In genomic region chr13:54185101-54185500, GRCh38 we compare ENCODE assay signal across 20 cellular contexts.
DNase-seq lines count a peak whose midpoint lies in the region; ATAC-seq and TF ChIP-seq lines count a peak whose summit lies in the region.
"Had no signal": no experiment of that assay in that cellular context is flagged by ENCODE, and none has a peak within 500 bp of the region (broad histone marks: within the 10 kb centered on the region; RNA-seq: fewer than 3 reads in every experiment).

No MANE protein-coding gene starts in this region.

- H2AFZ ChIP-seq in neural progenitor cell (replicated peaks) = peak overlapping the region; percentile 48
- no peak overlapping the region for H2AFZ ChIP-seq in mammary epithelial cell (ENCODE audit: low read depth, low read length)
- H2AFZ ChIP-seq: PC-9 had no signal

- H3K4me3 ChIP-seq in HUES6 (ENCODE audit: low read depth, low read length) = no peak overlapping the region
- H3K4me3 ChIP-seq in WERI-Rb-1 (ENCODE audit: low read depth, low read length) = no peak overlapping the region
- no peak overlapping the region for H3K4me3 ChIP-seq in neural progenitor cell
- H3K4me3 ChIP-seq in mammary epithelial cell (replicated peaks in 1 of 3; ENCODE audit: insufficient read depth in 1 of 3, low read depth in 2 of 3, low read length in 3 of 3) = no peak overlapping the region
- H3K4me3 ChIP-seq: BLaER1 treated with 17β-estradiol and CSF1 and Interleukin-3, amounts not matched to agents 10 nM and 100 nM; PC-9 had no signal

- dilution Hi-C loops in mammary epithelial cell (cut with HindIII; ENCODE audit: low sequenced_read_pairs) = no loop called here

- no peak overlapping the region for H3K4me3 Mint-ChIP-seq in neural progenitor cell
- no peak overlapping the region for H3K4me3 Mint-ChIP-seq in effector memory CD8-positive, alpha-beta T cell
- H3K4me3 Mint-ChIP-seq: CD4-positive, alpha-beta memory T cell; T-helper 17 cell had no signal

- no peak for ATAC-seq in effector memory CD8-positive, alpha-beta T cell (replicated peaks)
- ATAC-seq: T-helper 17 cell had no signal

- H3K36me3 ChIP-seq in HUES6 (ENCODE audit: control insufficient read depth, insufficient read depth, low read length) (no peaks in the 10 kb centered on the region), WERI-Rb-1 (no peaks in the 10 kb centered on the region), neural progenitor cell (no peaks in the 10 kb centered on the region), mammary epithelial cell (ENCODE audit: insufficient read depth, low read length) (no peaks in the 10 kb centered on the region)
- H3K36me3 ChIP-seq: BLaER1 treated with 17β-estradiol and CSF1 and Interleukin-3, amounts not matched to agents 10 nM and 100 nM had no signal

- TF ChIP-seq CTCF in WERI-Rb-1 (IDR thresholded peaks at IDR 0.05; ENCODE audit: low read depth, low read length) = 0 out of 2 replicates have a peak, but pooled peaks have one; percentile 13
- no peak for TF ChIP-seq CTCF in neural progenitor cell (IDR thresholded peaks at IDR 0.05)
- no peak for TF ChIP-seq CTCF in mammary epithelial cell (conservative IDR thresholded peaks at IDR 0.05 in 1 of 2, IDR thresholded peaks at IDR 0.05 in 1 of 2; ENCODE audit: extremely low read depth in 1 of 2, insufficient read depth in 1 of 2, low read depth in 1 of 2, low read length in 2 of 2)

- DNase-seq in NCI-H146 (lab: John Stamatoyannopoulos, UW) = peak; percentile 17
- DNase-seq in NCI-H146 treated with DMSO at 0.1 percent for 48 hours (lab: John Stamatoyannopoulos, UW; ENCODE audit: unreplicated experiment) = no peak
- peak; percentile 20 for DNase-seq in WERI-Rb-1
- no peak for DNase-seq in neural progenitor cell (ENCODE audit: low spot score)
- DNase-seq in mammary epithelial cell = no peak
- no peak for DNase-seq in effector memory CD8-positive, alpha-beta T cell
- DNase-seq in activated T-cell treated with anti-CD3 and anti-CD28 coated beads for 4 hours = no peak
- DNase-seq: 8988T; CD4-positive, alpha-beta memory T cell; KG1; NCI-H1092; NCI-H1436; NCI-H2029 treated with DMSO at 0.1 percent for 48 hours; NCI-H774; RPMI8226; SW 1271; T-helper 17 cell had no signal

- intact Hi-C loops in mammary epithelial cell (cut with micrococcal nuclease) = no loop called here

- H3K27ac Mint-ChIP-seq in neural progenitor cell = no peak overlapping the region
- no peak overlapping the region for H3K27ac Mint-ChIP-seq in effector memory CD8-positive, alpha-beta T cell
- H3K27ac Mint-ChIP-seq: CD4-positive, alpha-beta memory T cell; T-helper 17 cell had no signal

- H3K9me3 Mint-ChIP-seq in neural progenitor cell = no peaks in the 10 kb centered on the region
- H3K9me3 Mint-ChIP-seq in effector memory CD8-positive, alpha-beta T cell = peaks cover 9 to 19% of the 10 kb centered on the region in 2 donors

- H3K27me3 Mint-ChIP-seq in neural progenitor cell (ENCODE audit: insufficient read depth, low read depth) = peaks cover 3% of the 10 kb centered on the region
- no peaks in the 10 kb centered on the region for H3K27me3 Mint-ChIP-seq in effector memory CD8-positive, alpha-beta T cell
- H3K27me3 Mint-ChIP-seq: CD4-positive, alpha-beta memory T cell; T-helper 17 cell had no signal

- in situ Hi-C loops in mammary epithelial cell (cut with MboI; ENCODE audit: low sequenced_read_pairs in 2 of 2) = no loop called here

- H3K9me3 ChIP-seq in HUES6 (ENCODE audit: control insufficient read depth, insufficient read depth, low read depth, low read length) (no peaks in the 10 kb centered on the region), WERI-Rb-1 (ENCODE audit: severe bottlenecking) (no peaks in the 10 kb centered on the region), neural progenitor cell (ENCODE audit: low read depth) (no peaks in the 10 kb centered on the region), mammary epithelial cell (replicated peaks; ENCODE audit: insufficient read depth, low read length) (peaks cover 3% of the 10 kb centered on the region)
- H3K9me3 ChIP-seq: BLaER1 treated with 17β-estradiol and CSF1 and Interleukin-3, amounts not matched to agents 10 nM and 100 nM had no signal

- H3K4me2 ChIP-seq in neural progenitor cell (no peak overlapping the region), mammary epithelial cell (ENCODE audit: insufficient read depth, low read depth, low read length) (no peak overlapping the region)
- H3K4me2 ChIP-seq: BLaER1 treated with 17β-estradiol and CSF1 and Interleukin-3, amounts not matched to agents 10 nM and 100 nM; PC-9 had no signal

- CTCF ChIA-PET in mammary epithelial cell (lab: Charles Lee; ENCODE audit: low non-redundant PET) = no interaction called here

- 58% methylated on average over 2 of the region's 2 CpGs for WGBS in mammary epithelial cell (ENCODE audit: low coverage, missing lambda C conversion rate)

- peak overlapping the region; percentile 27; the same call in 1 of the 2 replicates for H3K27ac ChIP-seq in HUES6 (ENCODE audit: low read depth, low read length)
- H3K27ac ChIP-seq in WERI-Rb-1 = peak overlapping the region; percentile 66
- no peak overlapping the region for H3K27ac ChIP-seq in neural progenitor cell
- H3K27ac ChIP-seq in mammary epithelial cell (ENCODE audit: insufficient read depth, low read depth, low read length) = no peak overlapping the region
- H3K27ac ChIP-seq: BLaER1 treated with 17β-estradiol and CSF1 and Interleukin-3, amounts not matched to agents 10 nM and 100 nM; PC-9 had no signal

- BruUV-seq in mammary epithelial cell (replicated peaks; lab: Mats Ljungman, UMichigan) = no TSS peak

- no peaks in the 10 kb centered on the region for H3K36me3 Mint-ChIP-seq in neural progenitor cell
- no peaks in the 10 kb centered on the region for H3K36me3 Mint-ChIP-seq in effector memory CD8-positive, alpha-beta T cell (ENCODE audit: insufficient read depth)
- H3K36me3 Mint-ChIP-seq: CD4-positive, alpha-beta memory T cell had no signal

- H3K27me3 ChIP-seq in HUES6 (ENCODE audit: control insufficient read depth, insufficient read depth, low read length) = no peaks in the 10 kb centered on the region
- H3K27me3 ChIP-seq in WERI-Rb-1 (ENCODE audit: insufficient read depth, low read depth, severe bottlenecking) = no peaks in the 10 kb centered on the region
- no peaks in the 10 kb centered on the region for H3K27me3 ChIP-seq in neural progenitor cell
- H3K27me3 ChIP-seq in mammary epithelial cell (ENCODE audit: insufficient read depth, low read length) = no peaks in the 10 kb centered on the region
- H3K27me3 ChIP-seq: BLaER1 treated with 17β-estradiol and CSF1 and Interleukin-3, amounts not matched to agents 10 nM and 100 nM had no signal

- no peaks in the 10 kb centered on the region for H3F3A ChIP-seq in neural progenitor cell (ENCODE audit: low read depth)

- H3K79me2 ChIP-seq in neural progenitor cell (ENCODE audit: low read depth) (no peaks in the 10 kb centered on the region), mammary epithelial cell (ENCODE audit: insufficient read depth, low read length) (no peaks in the 10 kb centered on the region)

- H4K20me1 ChIP-seq in neural progenitor cell (ENCODE audit: low read depth) (no peaks in the 10 kb centered on the region), mammary epithelial cell (ENCODE audit: insufficient read depth, low read length) (no peaks in the 10 kb centered on the region)
- H4K20me1 ChIP-seq: BLaER1 treated with 17β-estradiol and CSF1 and Interleukin-3, amounts not matched to agents 10 nM and 100 nM had no signal

- peaks cover 9% of the 10 kb centered on the region for H3K4me1 Mint-ChIP-seq in neural progenitor cell
- H3K4me1 Mint-ChIP-seq in effector memory CD8-positive, alpha-beta T cell (ENCODE audit: low read depth in 2 of 2) = no peaks in the 10 kb centered on the region
- H3K4me1 Mint-ChIP-seq: CD4-positive, alpha-beta memory T cell; T-helper 17 cell had no signal

- H3K4me1 ChIP-seq in HUES6 (ENCODE audit: control insufficient read depth, insufficient read depth, low read length) = peaks cover 54% of the 10 kb centered on the region
- H3K4me1 ChIP-seq in neural progenitor cell = peaks cover 10% of the 10 kb centered on the region
- no peaks in the 10 kb centered on the region for H3K4me1 ChIP-seq in mammary epithelial cell (ENCODE audit: insufficient read depth, low read length)
- H3K4me1 ChIP-seq: BLaER1 treated with 17β-estradiol and CSF1 and Interleukin-3, amounts not matched to agents 10 nM and 100 nM had no signal

- peak overlapping the region; percentile 49 for H3K9ac ChIP-seq in HUES6 (ENCODE audit: low read length)
- no peak overlapping the region for H3K9ac ChIP-seq in neural progenitor cell
- H3K9ac ChIP-seq in mammary epithelial cell (ENCODE audit: insufficient read depth, low read length) = no peak overlapping the region
- H3K9ac ChIP-seq: BLaER1 treated with 17β-estradiol and CSF1 and Interleukin-3, amounts not matched to agents 10 nM and 100 nM had no signal

Comparison
In these comparisons a context has a peak if more than half of its experiments do, and no peak if none do; other contexts are left out.
1. DNase-seq: peak in NCI-H146 (single experiment) and WERI-Rb-1 (single experiment); none in NCI-H146 treated with DMSO at 0.1 percent for 48 hours (single experiment), neural progenitor cell (single experiment), mammary epithelial cell (single experiment), effector memory CD8-positive, alpha-beta T cell (0 of 3) and activated T-cell treated with anti-CD3 and anti-CD28 coated beads for 4 hours (single experiment).
2. H3K27ac ChIP-seq: peak in HUES6 (single experiment) and WERI-Rb-1 (single experiment); none in neural progenitor cell (single experiment) and mammary epithelial cell (single experiment).